Comparison of ENCODE assay signal across 8 cellular contexts in the genomic region with DNA sequence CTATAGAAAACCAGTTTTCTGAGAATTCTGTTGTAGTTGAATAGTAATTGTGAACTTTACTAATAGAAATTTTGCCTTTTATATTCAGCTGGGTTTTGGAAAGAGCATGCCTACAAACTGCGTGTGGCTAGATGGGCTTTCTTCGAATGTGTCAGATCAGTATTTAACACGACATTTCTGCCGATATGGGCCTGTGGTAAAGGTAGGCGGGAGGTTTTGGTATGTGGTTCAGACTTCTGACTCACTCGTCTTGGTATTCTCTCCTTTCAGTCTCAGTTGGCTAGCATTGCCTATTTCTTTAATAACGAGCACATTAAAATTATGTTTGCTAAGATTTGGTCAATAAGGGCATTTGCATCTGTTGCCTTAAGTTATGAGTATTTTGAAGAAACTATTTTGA. TPM values are rescaled to one million over a fixed set of nuclear protein-coding genes. Genes with fewer than 3 reads are reported as not detected.
DNase-seq lines count a peak whose midpoint lies in the region; ATAC-seq and TF ChIP-seq lines count a peak whose summit lies in the region.

No MANE protein-coding gene starts in this region.

- peak overlapping the region; percentile 7 to 34 for H3K27ac Mint-ChIP-seq in stimulated activated naive CD8-positive, alpha-beta T cell treated with anti-CD3 and anti-CD28 coated beads, Interleukin-15, amount 100 ng/mL, for 72 hours

- H3K27me3 ChIP-seq in BE2C, result no peaks in the 10 kb centered on the region

- no peaks in the 10 kb centered on the region for H3K9me3 Mint-ChIP-seq in stimulated activated naive CD8-positive, alpha-beta T cell treated with anti-CD3 and anti-CD28 coated beads, Interleukin-15, amount 100 ng/mL, for 72 hours

- H3K4me3 ChIP-seq in fibroblast of villous mesenchyme (ENCODE audit: low read depth, low read length) (no peak overlapping the region), BE2C (ENCODE audit: low read depth, low read length) (no peak overlapping the region)

- peak overlapping the region; percentile 48 to 55 for H3K4me3 Mint-ChIP-seq in stimulated activated naive CD8-positive, alpha-beta T cell treated with anti-CD3 and anti-CD28 coated beads, Interleukin-15, amount 100 ng/mL, for 72 hours

- peak; percentile 51 for ATAC-seq in HG02763 (IDR thresholded peaks at IDR 0.05; ENCODE audit: unreplicated experiment)
- peak; percentile 100 for ATAC-seq in stimulated activated naive CD8-positive, alpha-beta T cell treated with anti-CD3 and anti-CD28 coated beads, Interleukin-15, amount 100 ng/mL, for 72 hours

- H3K4me1 Mint-ChIP-seq in stimulated activated naive CD8-positive, alpha-beta T cell treated with anti-CD3 and anti-CD28 coated beads, Interleukin-15, amount 100 ng/mL, for 72 hours, result peaks cover 67% of the 10 kb centered on the region

- peaks cover 16% of the 10 kb centered on the region for H3K36me3 ChIP-seq in BE2C

- DNase-seq in GM03348 (ENCODE audit: low spot score) (peak; percentile 85), fibroblast of villous mesenchyme (ENCODE audit: low read depth) (peak; percentile 59), BE2C (no peak), COR-L47 (lab: John Stamatoyannopoulos, UW) (no peak), UCSD-AML1 (lab: John Stamatoyannopoulos, UW; ENCODE audit: unreplicated experiment) (no peak)
- DNase-seq in activated CD4-positive, alpha-beta T cell treated with anti-CD3 and anti-CD28 coated beads for 4 hours, result peak; percentile 64 to 66
- peak; percentile 72 to 83 for DNase-seq in stimulated activated naive CD8-positive, alpha-beta T cell treated with anti-CD3 and anti-CD28 coated beads, Interleukin-15, amount 100 ng/mL, for 72 hours

- no peak for TF ChIP-seq CTCF in fibroblast of villous mesenchyme (IDR thresholded peaks at IDR 0.05; ENCODE audit: insufficient read depth, low read depth, low read length)
- TF ChIP-seq CTCF in BE2C (IDR thresholded peaks at IDR 0.05; ENCODE audit: low read depth, low read length), result no peak

- H3K4me1 ChIP-seq in BE2C, result no peaks in the 10 kb centered on the region; the same call in 1 of the 2 replicates

- H3K9me3 ChIP-seq in BE2C, result no peaks in the 10 kb centered on the region

- no peaks in the 10 kb centered on the region for H3K27me3 Mint-ChIP-seq in stimulated activated naive CD8-positive, alpha-beta T cell treated with anti-CD3 and anti-CD28 coated beads, Interleukin-15, amount 100 ng/mL, for 72 hours

RNA-seq across cellular contexts. Expression of a gene that starts 56.6 kb away (rescaled TPM):
- total RNA-seq in fibroblast of villous mesenchyme, result 22.5 and 31.5 TPM in 2 replicates
- 73.4 TPM for polyA plus RNA-seq in BE2C (2012; ENCODE audit: insufficient read depth, insufficient read length, low read depth)

Comparison
In these comparisons a context has a peak if more than half of its experiments do, and no peak if none do; other contexts are left out.
1. DNase-seq: peak in GM03348 (single experiment), activated CD4-positive, alpha-beta T cell treated with anti-CD3 and anti-CD28 coated beads for 4 hours (2 of 2), fibroblast of villous mesenchyme (single experiment) and stimulated activated naive CD8-positive, alpha-beta T cell treated with anti-CD3 and anti-CD28 coated beads, Interleukin-15, amount 100 ng/mL, for 72 hours (2 of 2); none in BE2C (single experiment), COR-L47 (single experiment) and UCSD-AML1 (single experiment).